ENCODE assay signal across 12 cellular contexts in the genomic region with DNA sequence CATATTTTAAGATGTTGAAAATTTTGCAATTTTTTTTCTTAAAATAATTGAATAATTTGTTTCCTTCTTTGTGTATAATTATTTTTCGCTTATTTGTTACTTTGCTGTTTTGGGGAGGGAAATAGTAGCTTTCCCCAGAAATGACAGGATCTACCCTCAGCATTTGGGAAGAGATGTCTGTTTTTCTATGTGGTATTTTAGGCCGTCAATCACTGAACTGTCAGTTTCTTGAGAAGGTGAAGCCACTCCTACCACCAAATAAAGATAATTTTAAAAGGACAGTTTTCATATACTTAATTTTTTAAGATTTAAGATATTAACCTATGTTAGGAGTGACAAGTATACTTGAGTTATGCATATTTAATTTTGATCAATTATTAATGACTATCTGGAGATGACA. TPM values are rescaled to one million over a fixed set of nuclear protein-coding genes. Genes with fewer than 3 reads are reported as not detected.
"Had no signal": no experiment of that assay in that cellular context is flagged by ENCODE, and none has a peak within 500 bp of the region (broad histone marks: within the 10 kb centered on the region; RNA-seq: fewer than 3 reads in every experiment).

No MANE protein-coding gene starts in this region.

- FAIRE-seq: H1, H54 had no signal

- DNase-seq: GM23248, GOT3, H7, H9, HCEC 1CT, HFFc6 had no signal

- H3K9ac ChIP-seq: GM23248 had no signal

- H2AFZ ChIP-seq: GM23248, GM23338 had no signal

- H3K36me3 ChIP-seq: HAP-1 had no signal

- H3K4me2 ChIP-seq: GM23338 had no signal

- H3K4me3 ChIP-seq: GM23248, GM23338, HAP-1 had no signal

- H3K4me1 ChIP-seq: HAP-1 had no signal

- ATAC-seq: GM23338, HCT116 had no signal

- H3K9me3 ChIP-seq: HAP-1 had no signal

- H3K27ac ChIP-seq: GM23248 had no signal

RNA-seq across cellular contexts. Expression of gene TSBP1, which starts 31.5 kb away (rescaled TPM):
- total RNA-seq: GM23248, GM23338, H1, H4, H7, H9, HFFc6 had no signal
- polyA plus RNA-seq: GM23248, H1 had no signal
